1 cellular context compared by ENCODE assay signal in genomic region chr19:29714953-29715694, GRCh38.
TF ChIP-seq lines count a peak whose summit lies in the region.

Gene C19orf12, minus strand, starts transcription at chr19:29715261. Its CDS starts 6,848 bp downstream, at chr19:29708413.

TF ChIP-seq in H1, 55 proteins besides CTCF, POLR2A, EP300 and RAD21:
- TF ChIP-seq CTBP2 (IDR thresholded peaks at IDR 0.05; ENCODE audit: borderline replicate concordance, insufficient read depth, insufficient read length, low read length) (no peak), CHD2 (IDR thresholded peaks at IDR 0.05; ENCODE audit: low read length) (no peak), KDM4A (IDR thresholded peaks at IDR 0.05; ENCODE audit: low read depth, low read length, severe bottlenecking) (peak; percentile 80), EZH2 (IDR thresholded peaks at IDR 0.05; ENCODE audit: low read depth, low read length, severe bottlenecking) (no peak), CREB1 (IDR thresholded peaks at IDR 0.05) (no peak), POU5F1 (IDR thresholded peaks at IDR 0.05; ENCODE audit: low read depth, low read length) (no peak), FOSL1 (IDR thresholded peaks at IDR 0.05; ENCODE audit: insufficient read depth, low read depth, low read length) (no peak), ATF2 (IDR thresholded peaks at IDR 0.05; ENCODE audit: low read length) (no peak), TCF12 (IDR thresholded peaks at IDR 0.05; ENCODE audit: low read depth, low read length) (no peak), USF2 (IDR thresholded peaks at IDR 0.05; ENCODE audit: low read length) (no peak), PHF8 (conservative IDR thresholded peaks at IDR 0.05; ENCODE audit: low read depth, low read length) (peak; percentile 87)
